Comparison of ENCODE assay signal across 1 cellular context in genomic region chr19:18160792-18161690, GRCh38.
TF ChIP-seq lines count a peak whose summit lies in the region.

No MANE protein-coding gene starts in this region.

TF ChIP-seq in HepG2, 621 proteins besides CTCF, POLR2A, EP300 and RAD21 (continues in another document):
- no peak for TF ChIP-seq ZBTB1 (CRISPR knock-in tag; IDR thresholded peaks at IDR 0.05; ENCODE audit: borderline replicate concordance)
- no peak for TF ChIP-seq ZNF574 (CRISPR knock-in tag; IDR thresholded peaks at IDR 0.05)
- no peak for TF ChIP-seq ZNF713 (CRISPR knock-in tag; IDR thresholded peaks at IDR 0.05)
- TF ChIP-seq, protein P1, sequence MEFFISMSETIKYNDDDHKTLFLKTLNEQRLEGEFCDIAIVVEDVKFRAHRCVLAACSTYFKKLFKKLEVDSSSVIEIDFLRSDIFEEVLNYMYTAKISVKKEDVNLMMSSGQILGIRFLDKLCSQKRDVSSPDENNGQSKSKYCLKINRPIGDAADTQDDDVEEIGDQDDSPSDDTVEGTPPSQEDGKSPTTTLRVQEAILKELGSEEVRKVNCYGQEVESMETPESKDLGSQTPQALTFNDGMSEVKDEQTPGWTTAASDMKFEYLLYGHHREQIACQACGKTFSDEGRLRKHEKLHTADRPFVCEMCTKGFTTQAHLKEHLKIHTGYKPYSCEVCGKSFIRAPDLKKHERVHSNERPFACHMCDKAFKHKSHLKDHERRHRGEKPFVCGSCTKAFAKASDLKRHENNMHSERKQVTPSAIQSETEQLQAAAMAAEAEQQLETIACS (CRISPR knock-in tag; IDR thresholded peaks at IDR 0.05): peak; percentile 67; the same call in 1 of the 2 replicates
- TF ChIP-seq, protein P2, sequence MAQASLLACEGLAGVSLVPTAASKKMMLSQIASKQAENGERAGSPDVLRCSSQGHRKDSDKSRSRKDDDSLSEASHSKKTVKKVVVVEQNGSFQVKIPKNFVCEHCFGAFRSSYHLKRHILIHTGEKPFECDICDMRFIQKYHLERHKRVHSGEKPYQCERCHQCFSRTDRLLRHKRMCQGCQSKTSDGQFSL (CRISPR knock-in tag; IDR thresholded peaks at IDR 0.05): no peak
- TF ChIP-seq ZNF276 (CRISPR knock-in tag; IDR thresholded peaks at IDR 0.05; ENCODE audit: low read depth): no peak
- TF ChIP-seq, protein P3, sequence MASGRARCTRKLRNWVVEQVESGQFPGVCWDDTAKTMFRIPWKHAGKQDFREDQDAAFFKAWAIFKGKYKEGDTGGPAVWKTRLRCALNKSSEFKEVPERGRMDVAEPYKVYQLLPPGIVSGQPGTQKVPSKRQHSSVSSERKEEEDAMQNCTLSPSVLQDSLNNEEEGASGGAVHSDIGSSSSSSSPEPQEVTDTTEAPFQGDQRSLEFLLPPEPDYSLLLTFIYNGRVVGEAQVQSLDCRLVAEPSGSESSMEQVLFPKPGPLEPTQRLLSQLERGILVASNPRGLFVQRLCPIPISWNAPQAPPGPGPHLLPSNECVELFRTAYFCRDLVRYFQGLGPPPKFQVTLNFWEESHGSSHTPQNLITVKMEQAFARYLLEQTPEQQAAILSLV (CRISPR knock-in tag; IDR thresholded peaks at IDR 0.05; ENCODE audit: borderline replicate concordance): 0 out of 2 replicates have a peak, but pooled peaks have one; percentile 27
- TF ChIP-seq DNMT3B (CRISPR knock-in tag; conservative IDR thresholded peaks at IDR 0.05): no peak
- no peak for TF ChIP-seq RFXANK (CRISPR knock-in tag; IDR thresholded peaks at IDR 0.05)
- no peak for TF ChIP-seq ETV5 (CRISPR knock-in tag; IDR thresholded peaks at IDR 0.05; ENCODE audit: borderline replicate concordance)
- TF ChIP-seq DR1 (CRISPR knock-in tag; IDR thresholded peaks at IDR 0.05): no peak
- TF ChIP-seq ZFX (CRISPR knock-in tag; IDR thresholded peaks at IDR 0.05; ENCODE audit: low read depth): peak; percentile 38
- 0 out of 2 replicates have a peak, but pooled peaks have one; percentile 58 for TF ChIP-seq ZNF274 (CRISPR knock-in tag; IDR thresholded peaks at IDR 0.05)
- no peak for TF ChIP-seq ZNF484 (CRISPR knock-in tag; IDR thresholded peaks at IDR 0.05; ENCODE audit: borderline replicate concordance, low read depth)
- no peak for TF ChIP-seq SMAD1 (CRISPR knock-in tag; IDR thresholded peaks at IDR 0.05; ENCODE audit: borderline replicate concordance, low read depth)
- TF ChIP-seq AGO2 (optimal IDR thresholded peaks at IDR 0.05; ENCODE audit: low read depth, low read length): peak; percentile 79
- TF ChIP-seq, protein P4, sequence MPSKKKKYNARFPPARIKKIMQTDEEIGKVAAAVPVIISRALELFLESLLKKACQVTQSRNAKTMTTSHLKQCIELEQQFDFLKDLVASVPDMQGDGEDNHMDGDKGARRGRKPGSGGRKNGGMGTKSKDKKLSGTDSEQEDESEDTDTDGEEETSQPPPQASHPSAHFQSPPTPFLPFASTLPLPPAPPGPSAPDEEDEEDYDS (CRISPR knock-in tag; IDR thresholded peaks at IDR 0.05): no peak
- TF ChIP-seq, protein P5, sequence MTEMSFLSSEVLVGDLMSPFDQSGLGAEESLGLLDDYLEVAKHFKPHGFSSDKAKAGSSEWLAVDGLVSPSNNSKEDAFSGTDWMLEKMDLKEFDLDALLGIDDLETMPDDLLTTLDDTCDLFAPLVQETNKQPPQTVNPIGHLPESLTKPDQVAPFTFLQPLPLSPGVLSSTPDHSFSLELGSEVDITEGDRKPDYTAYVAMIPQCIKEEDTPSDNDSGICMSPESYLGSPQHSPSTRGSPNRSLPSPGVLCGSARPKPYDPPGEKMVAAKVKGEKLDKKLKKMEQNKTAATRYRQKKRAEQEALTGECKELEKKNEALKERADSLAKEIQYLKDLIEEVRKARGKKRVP (CRISPR knock-in tag; IDR thresholded peaks at IDR 0.05): no peak
- no peak for TF ChIP-seq CENPT (CRISPR knock-in tag; IDR thresholded peaks at IDR 0.05; ENCODE audit: low read depth)
- TF ChIP-seq NCOA5 (CRISPR knock-in tag; IDR thresholded peaks at IDR 0.05): no peak
- peak; percentile 51; the same call in 1 of the 2 replicates for TF ChIP-seq RBFOX2 (IDR thresholded peaks at IDR 0.05; ENCODE audit: low read depth, low read length)
- TF ChIP-seq ZNF207 (IDR thresholded peaks at IDR 0.05; ENCODE audit: borderline replicate concordance): no peak
- no peak for TF ChIP-seq ZZZ3 (CRISPR knock-in tag; IDR thresholded peaks at IDR 0.05; ENCODE audit: borderline replicate concordance)
- peak; percentile 20 for TF ChIP-seq ZNF883 (CRISPR knock-in tag; IDR thresholded peaks at IDR 0.05; ENCODE audit: not compliant biosample characterization)
- TF ChIP-seq ELF3 (CRISPR knock-in tag; IDR thresholded peaks at IDR 0.05): no peak
- TF ChIP-seq KDM3A (CRISPR knock-in tag; IDR thresholded peaks at IDR 0.05; ENCODE audit: low read depth): no peak
- no peak for TF ChIP-seq ZMAT3 (CRISPR knock-in tag; conservative IDR thresholded peaks at IDR 0.05)
- TF ChIP-seq STAG1 (CRISPR knock-in tag; IDR thresholded peaks at IDR 0.05): peak; percentile 35; the same call in 1 of the 2 replicates
- no peak for TF ChIP-seq PBX2 (CRISPR knock-in tag; IDR thresholded peaks at IDR 0.05)
- TF ChIP-seq HMGXB4 (CRISPR knock-in tag; IDR thresholded peaks at IDR 0.05; ENCODE audit: borderline replicate concordance in 1 of 2, low read depth in 1 of 2): peak in 1 of 2 experiments; percentile 47; a peak in 1 of 4 replicates
- TF ChIP-seq ZNF468 (CRISPR knock-in tag; IDR thresholded peaks at IDR 0.05): no peak
- TF ChIP-seq FOXP1 (IDR thresholded peaks at IDR 0.05): no peak
- no peak for TF ChIP-seq FOXP1 (CRISPR knock-in tag; IDR thresholded peaks at IDR 0.05)
- peak; percentile 70; the same call in 1 of the 2 replicates for TF ChIP-seq ZBTB38 (CRISPR knock-in tag; IDR thresholded peaks at IDR 0.05)
- TF ChIP-seq SNAPC5 (CRISPR knock-in tag; IDR thresholded peaks at IDR 0.05; ENCODE audit: borderline replicate concordance): no peak
- TF ChIP-seq TEF (CRISPR knock-in tag; IDR thresholded peaks at IDR 0.05): no peak
- no peak for TF ChIP-seq NFRKB (IDR thresholded peaks at IDR 0.05)
- no peak for TF ChIP-seq ZNF839 (CRISPR knock-in tag; IDR thresholded peaks at IDR 0.05; ENCODE audit: borderline replicate concordance)
- no peak for TF ChIP-seq ATM (IDR thresholded peaks at IDR 0.05; ENCODE audit: borderline replicate concordance)
- TF ChIP-seq JARID2 (CRISPR knock-in tag; IDR thresholded peaks at IDR 0.05; ENCODE audit: insufficient replicate concordance): no peak
- TF ChIP-seq E2F1 (CRISPR knock-in tag; IDR thresholded peaks at IDR 0.05): no peak
- peak; percentile 63 for TF ChIP-seq YY1 (IDR thresholded peaks at IDR 0.05; ENCODE audit: insufficient read depth, insufficient replicate concordance, low read depth, low read length)
- TF ChIP-seq ZBTB4 (CRISPR knock-in tag; IDR thresholded peaks at IDR 0.05; ENCODE audit: borderline replicate concordance): no peak
- TF ChIP-seq ZNF768 (CRISPR knock-in tag; IDR thresholded peaks at IDR 0.05): no peak
- TF ChIP-seq, protein P6, sequence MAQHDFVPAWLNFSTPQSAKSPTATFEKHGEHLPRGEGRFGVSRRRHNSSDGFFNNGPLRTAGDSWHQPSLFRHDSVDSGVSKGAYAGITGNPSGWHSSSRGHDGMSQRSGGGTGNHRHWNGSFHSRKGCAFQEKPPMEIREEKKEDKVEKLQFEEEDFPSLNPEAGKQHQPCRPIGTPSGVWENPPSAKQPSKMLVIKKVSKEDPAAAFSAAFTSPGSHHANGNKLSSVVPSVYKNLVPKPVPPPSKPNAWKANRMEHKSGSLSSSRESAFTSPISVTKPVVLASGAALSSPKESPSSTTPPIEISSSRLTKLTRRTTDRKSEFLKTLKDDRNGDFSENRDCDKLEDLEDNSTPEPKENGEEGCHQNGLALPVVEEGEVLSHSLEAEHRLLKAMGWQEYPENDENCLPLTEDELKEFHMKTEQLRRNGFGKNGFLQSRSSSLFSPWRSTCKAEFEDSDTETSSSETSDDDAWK (CRISPR knock-in tag; IDR thresholded peaks at IDR 0.05): no peak
- peak; percentile 43; the same call in 1 of the 2 replicates for TF ChIP-seq HOXA3 (CRISPR knock-in tag; IDR thresholded peaks at IDR 0.05)
